In genomic region chr1:1846386-1846918, GRCh38 we compare ENCODE assay signal across 13 cellular contexts. TPM values are rescaled to one million over a fixed set of nuclear protein-coding genes. Genes with fewer than 3 reads are reported as not detected.
DNase-seq lines count a peak whose midpoint lies in the region; ATAC-seq and TF ChIP-seq lines count a peak whose summit lies in the region.
"Had no signal": no experiment of that assay in that cellular context is flagged by ENCODE, and none has a peak within 500 bp of the region (broad histone marks: within the 10 kb centered on the region; RNA-seq: fewer than 3 reads in every experiment).

No MANE protein-coding gene starts in this region.

- no peak for ATAC-seq in effector memory CD8-positive, alpha-beta T cell (replicated peaks)
- ATAC-seq in HG02938 (IDR thresholded peaks at IDR 0.05; ENCODE audit: unreplicated experiment): no peak
- ATAC-seq: HCT116 had no signal

- H3K79me1 ChIP-seq in trophoblast cell (ENCODE audit: low read length): no peaks in the 10 kb centered on the region

- peaks cover 97% of the 10 kb centered on the region for H3K79me2 ChIP-seq in DOHH2 (ENCODE audit: control insufficient read depth, low read length)
- peaks cover 19% of the 10 kb centered on the region for H3K79me2 ChIP-seq in trophoblast cell (ENCODE audit: control insufficient read depth, insufficient read depth, low read length, poor library complexity)

- H3K27ac ChIP-seq in AG04450 (ENCODE audit: low read depth, low read length) (peak overlapping the region; percentile 21), DOHH2 (ENCODE audit: low read depth, low read length) (peak overlapping the region; percentile 51), trophoblast cell (ENCODE audit: low read depth, low read length) (no peak overlapping the region)
- no peak overlapping the region for H3K27ac ChIP-seq in effector memory CD4-positive, alpha-beta T cell (ENCODE audit: insufficient read depth, low read length, poor library complexity, severe bottlenecking)

- H3K27me3 ChIP-seq in AG04450 (ENCODE audit: control insufficient read depth, insufficient read depth, low read length) (no peaks in the 10 kb centered on the region), DOHH2 (ENCODE audit: control insufficient read depth, low read length) (no peaks in the 10 kb centered on the region), trophoblast cell (ENCODE audit: insufficient read depth, low read length) (no peaks in the 10 kb centered on the region)
- H3K27me3 ChIP-seq in effector memory CD4-positive, alpha-beta T cell (replicated peaks; ENCODE audit: control insufficient read depth, insufficient read depth, low read length, poor library complexity, severe bottlenecking): no peaks in the 10 kb centered on the region

- H3K27ac Mint-ChIP-seq in effector memory CD8-positive, alpha-beta T cell: peak overlapping the region; percentile 82 to 89

- H3K4me1 ChIP-seq in DOHH2 (ENCODE audit: control insufficient read depth, low read length): peaks cover 92% of the 10 kb centered on the region
- H3K4me1 ChIP-seq in trophoblast cell (ENCODE audit: control insufficient read depth in 1 of 2, insufficient read depth in 2 of 2, low read length in 2 of 2): no peaks in the 10 kb centered on the region
- H3K4me1 ChIP-seq in effector memory CD4-positive, alpha-beta T cell (ENCODE audit: control insufficient read depth, insufficient read depth, low read length, poor library complexity, severe bottlenecking): peaks cover 7% of the 10 kb centered on the region

- no peaks in the 10 kb centered on the region for H3K9me3 Mint-ChIP-seq in effector memory CD8-positive, alpha-beta T cell

- H4K12ac ChIP-seq in trophoblast cell (ENCODE audit: low read depth, low read length): no peak overlapping the region

- no peak overlapping the region for H2BK120ac ChIP-seq in trophoblast cell (ENCODE audit: insufficient read depth, low read length, poor library complexity)

- H3K27me3 Mint-ChIP-seq in effector memory CD8-positive, alpha-beta T cell: no peaks in the 10 kb centered on the region

- H3K9me2 ChIP-seq in DOHH2 (replicated peaks; ENCODE audit: control insufficient read depth, low read length): no peaks in the 10 kb centered on the region

- H3K18ac ChIP-seq in trophoblast cell (ENCODE audit: low read length): no peak overlapping the region

- H3K23ac ChIP-seq in trophoblast cell (ENCODE audit: low read length): no peak overlapping the region

- no peak overlapping the region for H3K14ac ChIP-seq in trophoblast cell (ENCODE audit: low read length)

- peaks cover 28% of the 10 kb centered on the region for H3K36me3 Mint-ChIP-seq in effector memory CD8-positive, alpha-beta T cell (ENCODE audit: insufficient read depth)

- no peak overlapping the region for H2BK12ac ChIP-seq in trophoblast cell (ENCODE audit: low read length)

- DNase-seq in AG04450 (ENCODE audit: low read depth, low spot score) (no peak), trophoblast cell (no peak), GM19240 (ENCODE audit: insufficient read length, low spot score) (no peak), OCI-M2 (lab: John Stamatoyannopoulos, UW; ENCODE audit: unreplicated experiment) (no peak)
- DNase-seq in effector memory CD8-positive, alpha-beta T cell: no peak
- DNase-seq in effector memory CD4-positive, alpha-beta T cell: no peak
- DNase-seq: KBM-7; NCI-H2081; stimulated activated CD4-positive, alpha-beta T cell treated with anti-CD3 and anti-CD28 coated beads, Interleukin-15, amount 100 ng/mL, for 24 hours; stimulated activated naive CD4-positive, alpha-beta T cell treated with Interleukin-2 at 50 U/mL for 16 hours had no signal

- H3K36me3 ChIP-seq in DOHH2 (ENCODE audit: control insufficient read depth, low read length) (peaks cover 54% of the 10 kb centered on the region), trophoblast cell (ENCODE audit: control insufficient read depth in 1 of 2, insufficient read depth in 2 of 2, low read length in 2 of 2) (peaks cover 8 to 9% of the 10 kb centered on the region in 2 experiments)
- H3K36me3 ChIP-seq in effector memory CD4-positive, alpha-beta T cell (ENCODE audit: control insufficient read depth, insufficient read depth, low read length): peaks cover 5% of the 10 kb centered on the region

- no peak overlapping the region for H4K8ac ChIP-seq in trophoblast cell (ENCODE audit: low read depth, low read length)

- TF ChIP-seq CTCF in AG04450 (IDR thresholded peaks at IDR 0.05; ENCODE audit: low read depth, low read length): no peak
- no peak for TF ChIP-seq CTCF in DOHH2 (IDR thresholded peaks at IDR 0.05; ENCODE audit: low read depth, low read length, poor library complexity, severe bottlenecking)

- H2BK5ac ChIP-seq in trophoblast cell (ENCODE audit: low read depth, low read length, poor library complexity): no peak overlapping the region

- H4K20me1 ChIP-seq in DOHH2 (ENCODE audit: control insufficient read depth, insufficient read depth, low read depth, low read length): peaks cover 2% of the 10 kb centered on the region; the same call in 1 of the 2 replicates

- peaks cover 61% of the 10 kb centered on the region for H3F3A ChIP-seq in DOHH2 (ENCODE audit: control insufficient read depth, insufficient read depth)

- CTCF ChIA-PET in AG04450 (lab: Charles Lee): interaction anchor here (1.3 kb wide), 1 partner anchor 59 kb away, joined by 3 read pairs; no protein-coding TSS in a partner anchor

- H3K4me3 ChIP-seq in AG04450 (ENCODE audit: low read depth, low read length) (no peak overlapping the region), DOHH2 (ENCODE audit: low read length) (no peak overlapping the region), trophoblast cell (ENCODE audit: low read depth, low read length) (no peak overlapping the region)
- no peak overlapping the region for H3K4me3 ChIP-seq in effector memory CD4-positive, alpha-beta T cell (ENCODE audit: insufficient read depth, low read depth, low read length, poor library complexity, severe bottlenecking)

- no peak overlapping the region for H3K4me3 Mint-ChIP-seq in effector memory CD8-positive, alpha-beta T cell

- WGBS in trophoblast cell (ENCODE audit: extremely low coverage, insufficient coverage, insufficient read length): no CpG with 5 or more reads among the region's 5 CpGs

- POLR2A ChIA-PET in AG04450 (lab: Yijun Ruan, JAX): no interaction called here

- H3K9ac ChIP-seq in trophoblast cell (ENCODE audit: low read length): no peak overlapping the region

- H2AK5ac ChIP-seq in trophoblast cell (ENCODE audit: low read length): no peak overlapping the region

- peaks cover 56 to 75% of the 10 kb centered on the region in 2 donors for H3K4me1 Mint-ChIP-seq in effector memory CD8-positive, alpha-beta T cell (ENCODE audit: low read depth in 2 of 2)

- no peak overlapping the region for H3K4me2 ChIP-seq in DOHH2 (ENCODE audit: low read length)
- no peak overlapping the region for H3K4me2 ChIP-seq in trophoblast cell (ENCODE audit: low read length)

- H2AFZ ChIP-seq in trophoblast cell (ENCODE audit: insufficient read depth, low read length, poor library complexity): no peak overlapping the region

- no peaks in the 10 kb centered on the region for H3K9me3 ChIP-seq in AG04450 (ENCODE audit: control insufficient read depth, insufficient read depth, low read length)
- H3K9me3 ChIP-seq in DOHH2 (ENCODE audit: control insufficient read depth, insufficient read depth, low read length): no peaks in the 10 kb centered on the region
- no peaks in the 10 kb centered on the region for H3K9me3 ChIP-seq in trophoblast cell (ENCODE audit: insufficient read depth, low read depth, low read length)
- H3K9me3 ChIP-seq in effector memory CD4-positive, alpha-beta T cell (ENCODE audit: control insufficient read depth, low read length): no peaks in the 10 kb centered on the region

- no peak overlapping the region for H4K91ac ChIP-seq in trophoblast cell (ENCODE audit: low read depth, low read length)

- peak overlapping the region; percentile 88 for H3K4ac ChIP-seq in trophoblast cell (ENCODE audit: low read depth, low read length)

RNA-seq across cellular contexts. Expression of gene GNB1, which starts 44.4 kb away (rescaled TPM):
- 400 and 437 TPM in 2 replicates for polyA plus RNA-seq in AG04450 (2011; rRNA removed)
- polyA minus RNA-seq in AG04450 (2011; rRNA and poly(A)+ RNA removed): 575 and 720 TPM in 2 replicates
- polyA plus RNA-seq in trophoblast cell (2013): 211 and 220 TPM in 2 replicates

Comparison
In these comparisons a context has a peak if more than half of its experiments do, and no peak if none do; other contexts are left out.
1. H3K27ac ChIP-seq: peak in AG04450 (single experiment) and DOHH2 (single experiment); none in trophoblast cell (single experiment) and effector memory CD4-positive, alpha-beta T cell (single experiment).